ENCODE assay signal across 15 cellular contexts in genomic region chr7:124106575-124106974, GRCh38.
DNase-seq lines count a peak whose midpoint lies in the region; ATAC-seq and TF ChIP-seq lines count a peak whose summit lies in the region.
"Had no signal": no experiment of that assay in that cellular context is flagged by ENCODE, and none has a peak within 500 bp of the region (broad histone marks: within the 10 kb centered on the region; RNA-seq: fewer than 3 reads in every experiment).

No MANE protein-coding gene starts in this region.

- H4K20me1 ChIP-seq in neural cell (ENCODE audit: insufficient read depth), result no peaks in the 10 kb centered on the region
- H4K20me1 ChIP-seq: BLaER1 treated with 17β-estradiol and CSF1 and Interleukin-3, amounts not matched to agents 10 nM and 100 nM had no signal

- H2AFZ ChIP-seq in neural cell (ENCODE audit: low read depth, low read length), result no peak overlapping the region

- H3K27ac ChIP-seq in neural cell (ENCODE audit: low read length) (no peak overlapping the region), upper lobe of right lung (no peak overlapping the region)
- H3K27ac ChIP-seq: BLaER1 treated with 17β-estradiol and CSF1 and Interleukin-3, amounts not matched to agents 10 nM and 100 nM had no signal

- H3K4me1 ChIP-seq in upper lobe of right lung, result no peaks in the 10 kb centered on the region
- H3K4me1 ChIP-seq: BLaER1 treated with 17β-estradiol and CSF1 and Interleukin-3, amounts not matched to agents 10 nM and 100 nM had no signal

- no peak overlapping the region for H3K9ac ChIP-seq in neural cell (ENCODE audit: low read length)
- H3K9ac ChIP-seq: BLaER1 treated with 17β-estradiol and CSF1 and Interleukin-3, amounts not matched to agents 10 nM and 100 nM had no signal

- no peaks in the 10 kb centered on the region for H3K79me2 ChIP-seq in neural cell (replicated peaks; ENCODE audit: insufficient read depth, low read length)

- peak; percentile 4 for DNase-seq in NCI-H748 (lab: John Stamatoyannopoulos, UW; ENCODE audit: unreplicated experiment)
- DNase-seq in NCI-H748 treated with DMSO at 0.1 percent for 48 hours (lab: John Stamatoyannopoulos, UW), result no peak
- peak; percentile 11 for DNase-seq in HT-29 (ENCODE audit: low spot score)
- peak in 2 of 3 experiments; percentile 18 to 69 for DNase-seq in NCI-H1417 (lab: John Stamatoyannopoulos, UW)
- DNase-seq in upper lobe of right lung, result no peak
- DNase-seq: Calu3; CD8-positive, alpha-beta T cell; DMS53; DND-41; EL; H9 had no signal

- no peak overlapping the region for H3K4me2 ChIP-seq in neural cell (ENCODE audit: low read length)
- H3K4me2 ChIP-seq: BLaER1 treated with 17β-estradiol and CSF1 and Interleukin-3, amounts not matched to agents 10 nM and 100 nM had no signal

- intact Hi-C loops in upper lobe of right lung (cut with DNase I), result no loop called here

- H3F3A ChIP-seq in neural cell (ENCODE audit: insufficient read depth, low read length, poor library complexity, severe bottlenecking), result no peaks in the 10 kb centered on the region

- TF ChIP-seq CTCF in neural cell (IDR thresholded peaks at IDR 0.05; ENCODE audit: poor library complexity, severe bottlenecking) (peak; percentile 25), upper lobe of right lung (IDR thresholded peaks at IDR 0.05) (no peak)

- ATAC-seq in upper lobe of right lung, result no peak
- ATAC-seq: CD8-positive, alpha-beta T cell; GM12878; HepG2 had no signal

- peak; percentile 83 for TF ChIP-seq EP300 in neural cell (conservative IDR thresholded peaks at IDR 0.05; ENCODE audit: poor library complexity, severe bottlenecking)

- no peak for TF ChIP-seq RAD21 in neural cell (conservative IDR thresholded peaks at IDR 0.05)

- no peaks in the 10 kb centered on the region for H3K9me2 ChIP-seq in neural cell (ENCODE audit: insufficient read depth, low read length)

- H3K27me3 ChIP-seq in neural cell (ENCODE audit: insufficient read depth, low read depth, low read length) (no peaks in the 10 kb centered on the region), upper lobe of right lung (no peaks in the 10 kb centered on the region)
- H3K27me3 ChIP-seq: BLaER1 treated with 17β-estradiol and CSF1 and Interleukin-3, amounts not matched to agents 10 nM and 100 nM had no signal

- H3K4me3 ChIP-seq in neural cell (ENCODE audit: low read length) (no peak overlapping the region), upper lobe of right lung (no peak overlapping the region)
- H3K4me3 ChIP-seq: BLaER1 treated with 17β-estradiol and CSF1 and Interleukin-3, amounts not matched to agents 10 nM and 100 nM; GM12878 had no signal

- H3K9me3 ChIP-seq in neural cell (ENCODE audit: low read length) (no peaks in the 10 kb centered on the region), upper lobe of right lung (peaks cover 2% of the 10 kb centered on the region)

- no peaks in the 10 kb centered on the region for H3K36me3 ChIP-seq in neural cell (ENCODE audit: insufficient read depth, low read length)
- H3K36me3 ChIP-seq in upper lobe of right lung, result no peaks in the 10 kb centered on the region
- H3K36me3 ChIP-seq: BLaER1 treated with 17β-estradiol and CSF1 and Interleukin-3, amounts not matched to agents 10 nM and 100 nM had no signal

TF ChIP-seq in neural cell, 6 proteins besides CTCF, POLR2A, EP300 and RAD21:
- TF ChIP-seq TAF1 (IDR thresholded peaks at IDR 0.05; ENCODE audit: low read depth) (no peak), POLR2AphosphoS5 (IDR thresholded peaks at IDR 0.05) (peak; percentile 74), MXI1 (conservative IDR thresholded peaks at IDR 0.05; ENCODE audit: poor library complexity, severe bottlenecking) (no peak), SMC3 (conservative IDR thresholded peaks at IDR 0.05; ENCODE audit: poor library complexity) (no peak), EZH2 (IDR thresholded peaks at IDR 0.05; ENCODE audit: borderline replicate concordance, insufficient read depth, low read length, poor library complexity, severe bottlenecking) (no peak)
- TF ChIP-seq, protein P1, sequence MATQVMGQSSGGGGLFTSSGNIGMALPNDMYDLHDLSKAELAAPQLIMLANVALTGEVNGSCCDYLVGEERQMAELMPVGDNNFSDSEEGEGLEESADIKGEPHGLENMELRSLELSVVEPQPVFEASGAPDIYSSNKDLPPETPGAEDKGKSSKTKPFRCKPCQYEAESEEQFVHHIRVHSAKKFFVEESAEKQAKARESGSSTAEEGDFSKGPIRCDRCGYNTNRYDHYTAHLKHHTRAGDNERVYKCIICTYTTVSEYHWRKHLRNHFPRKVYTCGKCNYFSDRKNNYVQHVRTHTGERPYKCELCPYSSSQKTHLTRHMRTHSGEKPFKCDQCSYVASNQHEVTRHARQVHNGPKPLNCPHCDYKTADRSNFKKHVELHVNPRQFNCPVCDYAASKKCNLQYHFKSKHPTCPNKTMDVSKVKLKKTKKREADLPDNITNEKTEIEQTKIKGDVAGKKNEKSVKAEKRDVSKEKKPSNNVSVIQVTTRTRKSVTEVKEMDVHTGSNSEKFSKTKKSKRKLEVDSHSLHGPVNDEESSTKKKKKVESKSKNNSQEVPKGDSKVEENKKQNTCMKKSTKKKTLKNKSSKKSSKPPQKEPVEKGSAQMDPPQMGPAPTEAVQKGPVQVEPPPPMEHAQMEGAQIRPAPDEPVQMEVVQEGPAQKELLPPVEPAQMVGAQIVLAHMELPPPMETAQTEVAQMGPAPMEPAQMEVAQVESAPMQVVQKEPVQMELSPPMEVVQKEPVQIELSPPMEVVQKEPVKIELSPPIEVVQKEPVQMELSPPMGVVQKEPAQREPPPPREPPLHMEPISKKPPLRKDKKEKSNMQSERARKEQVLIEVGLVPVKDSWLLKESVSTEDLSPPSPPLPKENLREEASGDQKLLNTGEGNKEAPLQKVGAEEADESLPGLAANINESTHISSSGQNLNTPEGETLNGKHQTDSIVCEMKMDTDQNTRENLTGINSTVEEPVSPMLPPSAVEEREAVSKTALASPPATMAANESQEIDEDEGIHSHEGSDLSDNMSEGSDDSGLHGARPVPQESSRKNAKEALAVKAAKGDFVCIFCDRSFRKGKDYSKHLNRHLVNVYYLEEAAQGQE (IDR thresholded peaks at IDR 0.05; ENCODE audit: borderline replicate concordance), result no peak

Comparison
In these comparisons a context has a peak if more than half of its experiments do, and no peak if none do; other contexts are left out.
1. DNase-seq: peak in NCI-H748 (single experiment), HT-29 (single experiment) and NCI-H1417 (2 of 3); none in NCI-H748 treated with DMSO at 0.1 percent for 48 hours (single experiment) and upper lobe of right lung (single experiment).